ENCODE assay signal across 10 cellular contexts in the genomic region with DNA sequence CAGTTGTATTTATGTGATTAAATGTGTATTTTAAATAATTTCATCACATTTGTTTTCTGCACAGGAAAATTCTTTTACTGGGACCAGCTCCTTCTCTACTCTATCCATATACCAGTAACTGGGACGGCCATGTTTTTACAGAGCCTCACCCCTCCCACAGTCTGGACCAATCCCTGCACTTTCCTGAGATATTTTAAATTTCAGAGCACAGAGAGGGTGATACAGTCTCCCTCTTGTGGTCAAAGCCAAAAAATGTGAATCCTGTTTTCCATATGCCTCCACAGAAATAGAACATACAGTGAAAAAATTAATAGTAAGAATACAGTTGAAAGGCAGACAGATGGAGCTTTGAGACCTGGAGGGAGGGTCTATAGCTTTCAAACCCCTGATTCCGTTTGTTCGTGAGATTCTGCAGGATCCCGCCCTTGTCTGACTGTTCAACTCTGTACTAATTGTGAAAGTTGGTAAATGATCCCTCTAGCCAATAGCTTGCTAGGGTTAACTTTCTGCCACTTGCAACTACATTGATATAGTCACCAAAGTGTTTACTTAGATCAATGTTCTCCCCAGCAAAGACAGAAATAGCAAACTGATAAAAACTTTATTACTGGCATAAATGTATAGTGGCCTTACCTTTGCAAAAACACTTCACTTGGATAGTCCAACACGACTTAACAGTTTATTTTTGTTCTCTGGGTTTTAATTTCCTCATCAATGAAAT.
DNase-seq lines count a peak whose midpoint lies in the region; FAIRE-seq and TF ChIP-seq lines count a peak whose summit lies in the region.
"Had no signal": no experiment of that assay in that cellular context is flagged by ENCODE, and none has a peak within 500 bp of the region (broad histone marks: within the 10 kb centered on the region; RNA-seq: fewer than 3 reads in every experiment).

No MANE protein-coding gene starts in this region.

- H3K27ac Mint-ChIP-seq in activated T-helper 1 cell treated with anti-CD3 and anti-CD28 coated beads, Interleukin-12 subunit alpha, Interleukin-12 subunit beta, Interleukin-2, Interleukin-4 antibody, amounts not matched to agents 30 ng/mL and 10 ng/mL and 1 ng/mL, durations not matched to agents 14 hours and 24 hours and 36 hours, result no peak overlapping the region

- intact Hi-C loops in activated T-helper 1 cell treated with anti-CD3 and anti-CD28 coated beads, Interleukin-12 subunit alpha, Interleukin-12 subunit beta, Interleukin-2, Interleukin-4 antibody, amounts not matched to agents 30 ng/mL and 10 ng/mL and 1 ng/mL, durations not matched to agents 14 hours and 24 hours and 36 hours (cut with micrococcal nuclease), result loop anchor here (1.0 kb wide), 1 partner anchor 383 kb away; no protein-coding TSS in a partner anchor

- no peaks in the 10 kb centered on the region for H3K36me3 Mint-ChIP-seq in activated T-helper 1 cell treated with anti-CD3 and anti-CD28 coated beads, Interleukin-12 subunit alpha, Interleukin-12 subunit beta, Interleukin-2, Interleukin-4 antibody, amounts not matched to agents 30 ng/mL and 10 ng/mL and 1 ng/mL, durations not matched to agents 14 hours and 24 hours and 36 hours (ENCODE audit: low read depth)

- H3K36me3 ChIP-seq in brain microvascular endothelial cell (replicated peaks), result no peaks in the 10 kb centered on the region
- H3K36me3 ChIP-seq in mucosa of rectum (ENCODE audit: control insufficient read depth in 2 of 2, insufficient read depth in 2 of 2, low read length in 2 of 2), result no peaks in the 10 kb centered on the region
- H3K36me3 ChIP-seq: neutrophil had no signal

- H3K4me3 Mint-ChIP-seq in activated T-helper 1 cell treated with anti-CD3 and anti-CD28 coated beads, Interleukin-12 subunit alpha, Interleukin-12 subunit beta, Interleukin-2, Interleukin-4 antibody, amounts not matched to agents 30 ng/mL and 10 ng/mL and 1 ng/mL, durations not matched to agents 14 hours and 24 hours and 36 hours, result no peak overlapping the region

- no peaks in the 10 kb centered on the region for H3K27me3 Mint-ChIP-seq in activated T-helper 1 cell treated with anti-CD3 and anti-CD28 coated beads, Interleukin-12 subunit alpha, Interleukin-12 subunit beta, Interleukin-2, Interleukin-4 antibody, amounts not matched to agents 30 ng/mL and 10 ng/mL and 1 ng/mL, durations not matched to agents 14 hours and 24 hours and 36 hours (ENCODE audit: insufficient read depth)

- no peak for FAIRE-seq in GM19239 (lab: Jason Lieb, UNC)
- FAIRE-seq: A204.1 had no signal

- H3K27me3 ChIP-seq in brain microvascular endothelial cell (replicated peaks), result no peaks in the 10 kb centered on the region
- H3K27me3 ChIP-seq in mucosa of rectum (ENCODE audit: control insufficient read depth in 2 of 2, insufficient read depth in 2 of 2, low read length in 2 of 2), result no peaks in the 10 kb centered on the region
- H3K27me3 ChIP-seq: neutrophil had no signal

- H3K4me1 ChIP-seq in mucosa of rectum (ENCODE audit: control insufficient read depth in 2 of 2, insufficient read depth in 2 of 2, low read length in 2 of 2), result peaks cover 2 to 21% of the 10 kb centered on the region in 2 donors

- peak; percentile 50 for TF ChIP-seq CTCF in brain microvascular endothelial cell (IDR thresholded peaks at IDR 0.05; ENCODE audit: low read depth, low read length, missing control alignments)

- H3K9ac ChIP-seq in mucosa of rectum (ENCODE audit: low read depth in 1 of 2, low read length in 2 of 2), result peak overlapping the region in 1 of 2 donors; percentile 41

- no peaks in the 10 kb centered on the region for H3K9me3 Mint-ChIP-seq in activated T-helper 1 cell treated with anti-CD3 and anti-CD28 coated beads, Interleukin-12 subunit alpha, Interleukin-12 subunit beta, Interleukin-2, Interleukin-4 antibody, amounts not matched to agents 30 ng/mL and 10 ng/mL and 1 ng/mL, durations not matched to agents 14 hours and 24 hours and 36 hours

- no peak overlapping the region for H3K27ac ChIP-seq in brain microvascular endothelial cell
- peak overlapping the region; percentile 75 to 82 for H3K27ac ChIP-seq in mucosa of rectum (ENCODE audit: low read depth in 2 of 2, low read length in 2 of 2)
- H3K27ac ChIP-seq: neutrophil had no signal

- H3K9me3 ChIP-seq in mucosa of rectum (ENCODE audit: control insufficient read depth in 2 of 2, low read length in 2 of 2), result no peaks in the 10 kb centered on the region
- H3K9me3 ChIP-seq: neutrophil had no signal

- peak; percentile 58 for DNase-seq in DMS 273 (lab: John Stamatoyannopoulos, UW; ENCODE audit: unreplicated experiment)
- no peak for DNase-seq in DMS 273 treated with DMSO at 0.1 percent for 48 hours (lab: John Stamatoyannopoulos, UW)
- peak; percentile 44 for DNase-seq in KBM-7
- peak; percentile 15 for DNase-seq in brain microvascular endothelial cell
- no peak for DNase-seq in activated T-helper 1 cell treated with anti-CD3 and anti-CD28 coated beads, Interleukin-12 subunit alpha, Interleukin-12 subunit beta, Interleukin-2, Interleukin-4 antibody, amounts not matched to agents 30 ng/mL and 10 ng/mL and 1 ng/mL, durations not matched to agents 14 hours and 24 hours and 36 hours (ENCODE audit: low spot score)
- no peak for DNase-seq in hypothalamus (lab: John Stamatoyannopoulos, UW)
- DNase-seq in GM19239 (ENCODE audit: insufficient read length, low spot score), result no peak

- in situ Hi-C loops in KBM-7 (cut with MboI; ENCODE audit: low pct_unique_long_range_greater_than_20kb, low sequenced_read_pairs), result no loop called here
- in situ Hi-C loops in brain microvascular endothelial cell (cut with HindIII; ENCODE audit: low pct_ligation_motif_present, low sequenced_read_pairs), result no loop called here

- no peak overlapping the region for H3K4me3 ChIP-seq in brain microvascular endothelial cell (ENCODE audit: low read depth, low read length)
- peak overlapping the region; percentile 49 to 68 for H3K4me3 ChIP-seq in mucosa of rectum (ENCODE audit: low read length in 2 of 2)

- no peaks in the 10 kb centered on the region for H3K4me1 Mint-ChIP-seq in activated T-helper 1 cell treated with anti-CD3 and anti-CD28 coated beads, Interleukin-12 subunit alpha, Interleukin-12 subunit beta, Interleukin-2, Interleukin-4 antibody, amounts not matched to agents 30 ng/mL and 10 ng/mL and 1 ng/mL, durations not matched to agents 14 hours and 24 hours and 36 hours (ENCODE audit: low read depth)

Comparison
In these comparisons a context has a peak if more than half of its experiments do, and no peak if none do; other contexts are left out.
1. DNase-seq: peak in DMS 273 (single experiment), KBM-7 (single experiment) and brain microvascular endothelial cell (single experiment); none in DMS 273 treated with DMSO at 0.1 percent for 48 hours (single experiment), activated T-helper 1 cell treated with anti-CD3 and anti-CD28 coated beads, Interleukin-12 subunit alpha, Interleukin-12 subunit beta, Interleukin-2, Interleukin-4 antibody, amounts not matched to agents 30 ng/mL and 10 ng/mL and 1 ng/mL, durations not matched to agents 14 hours and 24 hours and 36 hours (single experiment), hypothalamus (0 of 51) and GM19239 (single experiment).